10 cellular contexts compared by ENCODE assay signal in the genomic region with DNA sequence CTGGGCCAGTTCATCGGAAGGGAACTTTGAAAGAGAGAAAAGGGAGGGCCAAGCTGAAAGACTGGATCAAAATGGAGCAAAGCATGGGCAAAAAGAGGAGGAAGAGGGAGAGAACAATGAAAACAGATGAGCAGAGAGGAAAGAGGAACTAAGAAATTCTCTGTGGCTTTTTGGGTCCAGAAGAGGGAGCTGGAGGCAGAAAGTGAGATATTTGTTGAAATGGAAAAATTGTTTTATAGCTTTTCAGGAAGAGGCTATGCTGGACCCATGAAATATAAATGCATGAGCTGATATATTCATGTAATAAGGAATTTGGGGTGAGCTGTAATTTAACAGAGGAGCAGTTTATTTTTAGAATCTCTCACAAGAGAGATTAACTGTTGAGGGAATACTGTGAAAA.
DNase-seq lines count a peak whose midpoint lies in the region; ATAC-seq and TF ChIP-seq lines count a peak whose summit lies in the region.
"Had no signal": no experiment of that assay in that cellular context is flagged by ENCODE, and none has a peak within 500 bp of the region (broad histone marks: within the 10 kb centered on the region; RNA-seq: fewer than 3 reads in every experiment).

No MANE protein-coding gene starts in this region.

- H3K9me3 ChIP-seq in gastroesophageal sphincter: no peaks in the 10 kb centered on the region
- H3K9me3 ChIP-seq: SJCRH30 had no signal

- H3K4me1 Mint-ChIP-seq in naive thymus-derived CD8-positive, alpha-beta T cell: no peaks in the 10 kb centered on the region

- TF ChIP-seq CTCF in AG09319 (IDR thresholded peaks at IDR 0.05; ENCODE audit: low read depth, low read length) (peak; percentile 22), gastroesophageal sphincter (IDR thresholded peaks at IDR 0.05) (no peak)

- peaks cover 9 to 22% (median 18%) of the 10 kb centered on the region in 5 donors for H3K27me3 Mint-ChIP-seq in naive thymus-derived CD8-positive, alpha-beta T cell

- H3K36me3 ChIP-seq in gastroesophageal sphincter: no peaks in the 10 kb centered on the region
- H3K36me3 ChIP-seq: SJCRH30 had no signal

- 36% methylated on average over 1 of the region's 1 CpG; no CpG with 5 or more reads in 1 of the 2 donors for WGBS in gastroesophageal sphincter (ENCODE audit: low coverage in 1 of 2), 2 donors

- H3K27ac Mint-ChIP-seq in naive thymus-derived CD8-positive, alpha-beta T cell: no peak overlapping the region

- peak; percentile 85 for ATAC-seq in GM19372 (IDR thresholded peaks at IDR 0.05; ENCODE audit: low read depth, unreplicated experiment)
- ATAC-seq in HG03060 (IDR thresholded peaks at IDR 0.05; ENCODE audit: low read depth, unreplicated experiment): peak; percentile 57
- no peak for ATAC-seq in naive thymus-derived CD8-positive, alpha-beta T cell
- no peak for ATAC-seq in GM18520 (IDR thresholded peaks at IDR 0.05; ENCODE audit: unreplicated experiment)
- no peak for ATAC-seq in gastroesophageal sphincter

- H3K4me3 Mint-ChIP-seq in naive thymus-derived CD8-positive, alpha-beta T cell: no peak overlapping the region

- POLR2A ChIA-PET in naive thymus-derived CD8-positive, alpha-beta T cell (lab: Charles Lee): no interaction called here

- no peaks in the 10 kb centered on the region for H3K36me3 Mint-ChIP-seq in naive thymus-derived CD8-positive, alpha-beta T cell

- TF ChIP-seq POLR2A in gastroesophageal sphincter (IDR thresholded peaks at IDR 0.05): no peak

- DNase-seq in AG09319 (ENCODE audit: extremely low read depth, low read depth) (no peak), SKM-1 treated with dmso at 0.1 percent for 144 hours (lab: John Stamatoyannopoulos, UW; ENCODE audit: unreplicated experiment) (peak; percentile 20), NOMO-1 (lab: John Stamatoyannopoulos, UW; ENCODE audit: unreplicated experiment in 2 of 2) (no peak)
- no peak for DNase-seq in naive thymus-derived CD8-positive, alpha-beta T cell
- DNase-seq: activated naive CD4-positive, alpha-beta T cell treated with Interleukin-2 at 50 U/mL for 16 hours had no signal

- no peaks in the 10 kb centered on the region for H3K27me3 ChIP-seq in gastroesophageal sphincter
- H3K27me3 ChIP-seq: SJCRH30 had no signal

- no peak overlapping the region for H3K4me3 ChIP-seq in gastroesophageal sphincter
- H3K4me3 ChIP-seq: SJCRH30 had no signal

- TF ChIP-seq EP300 in gastroesophageal sphincter (IDR thresholded peaks at IDR 0.05): no peak

- H3K27ac ChIP-seq in gastroesophageal sphincter: no peak overlapping the region
- H3K27ac ChIP-seq: SJCRH30 had no signal

- no peaks in the 10 kb centered on the region for H3K4me1 ChIP-seq in gastroesophageal sphincter

- no peaks in the 10 kb centered on the region for H3K9me3 Mint-ChIP-seq in naive thymus-derived CD8-positive, alpha-beta T cell

Comparison
In these comparisons a context has a peak if more than half of its experiments do, and no peak if none do; other contexts are left out.
1. ATAC-seq: peak in GM19372 (single experiment) and HG03060 (single experiment); none in naive thymus-derived CD8-positive, alpha-beta T cell (0 of 2), GM18520 (single experiment) and gastroesophageal sphincter (single experiment).